In the genomic region with DNA sequence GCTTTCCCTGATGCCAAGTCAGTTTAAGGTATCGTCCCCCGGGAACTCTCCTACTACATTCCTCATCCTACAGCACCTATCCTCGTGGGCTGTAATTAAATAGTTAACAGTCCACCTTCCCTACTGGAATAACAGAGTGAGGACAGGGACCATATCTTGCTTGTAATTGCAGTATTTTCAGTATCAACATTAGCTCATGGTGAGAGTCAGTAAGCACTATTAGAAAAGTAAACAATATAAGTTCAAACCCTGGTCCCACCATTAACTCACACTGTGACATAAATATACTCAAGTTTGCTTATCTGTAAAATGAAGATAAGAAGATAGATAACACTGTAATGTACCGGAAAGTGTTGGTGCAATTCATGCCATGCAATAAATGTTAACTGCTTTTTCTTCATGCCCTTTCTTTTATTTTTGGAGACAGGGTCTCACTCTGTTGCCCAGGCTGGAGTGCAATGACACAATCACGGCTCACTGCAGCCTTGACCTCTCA, we compare ENCODE assay signal across 16 cellular contexts.
"Had no signal": no experiment of that assay in that cellular context is flagged by ENCODE, and none has a peak within 500 bp of the region (broad histone marks: within the 10 kb centered on the region; RNA-seq: fewer than 3 reads in every experiment).

No MANE protein-coding gene starts in this region.

- DNase-seq: activated CD4-positive, alpha-beta memory T cell treated with anti-CD3 and anti-CD28 coated beads for 36 hours; activated CD4-positive, alpha-beta T cell treated with anti-CD3 and anti-CD28 coated beads for 4 hours; dermis blood vessel endothelial cell; effector memory CD4-positive, alpha-beta T cell; esophagus squamous epithelium; foreskin fibroblast; natural killer cell; nucleus accumbens; retina; stimulated activated CD4-positive, alpha-beta T cell treated with anti-CD3 and anti-CD28 coated beads, Interleukin-12 subunit alpha, Interleukin-12 subunit beta, amount 100 ng/mL, for 4 hours; stimulated activated CD4-positive, alpha-beta T cell treated with anti-CD3 and anti-CD28 coated beads, Interleukin-1b, Interleukin-23, amount 100 ng/mL, for 48 hours; stimulated activated CD8-positive, alpha-beta memory T cell treated with anti-CD3 and anti-CD28 coated beads, Interleukin-4, amount 100 ng/mL, for 48 hours; stimulated activated naive CD4-positive, alpha-beta T cell treated with Interleukin-2 at 50 U/mL for 16 hours; tibial artery had no signal

- H3K27ac Mint-ChIP-seq: activated CD4-positive, alpha-beta memory T cell treated with anti-CD3 and anti-CD28 coated beads for 36 hours; activated naive CD8-positive, alpha-beta T cell; natural killer cell had no signal

- H3K9me3 Mint-ChIP-seq: activated CD4-positive, alpha-beta memory T cell treated with anti-CD3 and anti-CD28 coated beads for 36 hours; natural killer cell had no signal

- H3K36me3 ChIP-seq: cardiac muscle cell, esophagus squamous epithelium had no signal

- H3K4me3 Mint-ChIP-seq: activated CD4-positive, alpha-beta memory T cell treated with anti-CD3 and anti-CD28 coated beads for 36 hours; activated naive CD8-positive, alpha-beta T cell; natural killer cell had no signal

- H3K4me3 ChIP-seq: cardiac muscle cell, esophagus squamous epithelium, tibial artery had no signal

- H3K27me3 ChIP-seq: cardiac muscle cell, esophagus squamous epithelium, tibial artery had no signal

- H3K27ac ChIP-seq: cardiac muscle cell, esophagus squamous epithelium, tibial artery had no signal

- ATAC-seq: natural killer cell had no signal

- H3K4me1 Mint-ChIP-seq: natural killer cell had no signal

- H3K36me3 Mint-ChIP-seq: activated CD4-positive, alpha-beta memory T cell treated with anti-CD3 and anti-CD28 coated beads for 36 hours; activated naive CD8-positive, alpha-beta T cell had no signal
